In the genomic region with DNA sequence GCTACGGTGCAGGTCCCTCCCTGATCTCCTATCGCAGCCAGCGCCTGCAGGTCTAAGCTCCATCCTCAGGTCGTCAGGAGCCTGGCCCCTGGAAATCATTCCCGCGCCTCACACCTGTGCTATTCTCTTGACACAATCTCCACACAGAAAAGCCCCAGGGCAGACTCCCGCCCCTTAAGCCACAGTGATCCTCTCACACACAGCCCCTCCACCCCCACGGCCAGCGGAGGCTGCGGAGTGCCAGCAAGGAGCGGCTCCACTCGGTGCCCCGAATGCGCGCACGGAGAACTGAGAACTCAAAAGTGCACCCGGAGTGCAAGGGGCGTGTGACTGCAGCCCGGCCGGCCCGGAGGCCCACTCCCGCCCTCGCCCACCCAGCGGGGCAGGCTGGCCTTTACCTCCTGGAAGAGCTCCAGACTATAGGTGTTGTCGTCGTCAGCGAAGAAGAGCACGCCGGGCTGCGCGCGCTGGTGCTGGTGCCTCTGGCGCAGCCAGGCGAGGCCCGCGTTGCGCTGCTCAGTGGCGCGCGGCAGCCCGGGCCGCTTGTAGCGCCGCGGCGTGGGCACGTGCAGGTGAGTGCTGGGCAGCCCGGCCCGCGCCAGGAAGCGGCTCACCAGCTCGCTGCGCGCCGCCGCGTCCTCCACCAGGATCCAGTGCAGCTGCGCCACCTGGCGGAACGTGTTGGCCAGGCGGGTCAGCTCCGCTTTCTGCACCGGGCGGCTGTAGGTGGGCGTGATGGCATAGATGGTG, we compare ENCODE assay signal across 8 cellular contexts. TPM values are rescaled to one million over a fixed set of nuclear protein-coding genes. Genes with fewer than 3 reads are reported as not detected.
A peak's percentile ranks its signal among the peaks of the same experiment; 100 is the strongest.
DNase-seq lines count a peak whose midpoint lies in the region; ATAC-seq and TF ChIP-seq lines count a peak whose summit lies in the region.

No MANE protein-coding gene starts in this region.

- H3K27me3 ChIP-seq in SU-DHL-6 (ENCODE audit: low read length): no peaks in the 10 kb centered on the region
- H3K27me3 ChIP-seq in left ventricle myocardium inferior (ENCODE audit: low read depth): peaks cover 60% of the 10 kb centered on the region

- H3K4me2 ChIP-seq in SU-DHL-6 (ENCODE audit: low read depth, low read length, poor library complexity, severe bottlenecking): peak overlapping the region; percentile 30

- no peak overlapping the region; the same call in 1 of the 2 replicates for H3K9ac ChIP-seq in SU-DHL-6 (ENCODE audit: low read length)

- peak; percentile 85 for DNase-seq in GM10248 (ENCODE audit: extremely low spot score)
- DNase-seq in HFFc6: peak; percentile 21
- peak; percentile 83 for DNase-seq in NAMALWA (ENCODE audit: low spot score)
- DNase-seq in activated naive CD8-positive, alpha-beta T cell treated with anti-CD3 and anti-CD28 coated beads, Interleukin-2, amount 50 U/mL, for 24 hours: peak; percentile 91
- peak; percentile 81 for DNase-seq in left ventricle myocardium inferior
- DNase-seq in posterior vena cava (ENCODE audit: low spot score): peak; percentile 94
- peak; percentile 92 for DNase-seq in type B pancreatic cell (ENCODE audit: extremely low spot score, unreplicated experiment)

- H3K4me3 Mint-ChIP-seq in HFFc6: peak overlapping the region; percentile 57
- H3K4me3 Mint-ChIP-seq in activated naive CD8-positive, alpha-beta T cell treated with anti-CD3 and anti-CD28 coated beads, Interleukin-2, amount 50 U/mL, for 24 hours: peak overlapping the region; percentile 71
- peak overlapping the region; percentile 88 for H3K4me3 Mint-ChIP-seq in type B pancreatic cell

- H3K4me3 ChIP-seq in SU-DHL-6 (ENCODE audit: insufficient read depth, low read length, poor library complexity, severe bottlenecking): no peak overlapping the region
- H3K4me3 ChIP-seq in left ventricle myocardium inferior: peak overlapping the region; percentile 75

- H3K36me3 ChIP-seq in SU-DHL-6 (ENCODE audit: low read length) (no peaks in the 10 kb centered on the region), left ventricle myocardium inferior (no peaks in the 10 kb centered on the region)

- H3K27me3 Mint-ChIP-seq in HFFc6 (ENCODE audit: insufficient read depth) (peaks cover 10% of the 10 kb centered on the region), type B pancreatic cell (peaks cover 90% of the 10 kb centered on the region)
- H3K27me3 Mint-ChIP-seq in activated naive CD8-positive, alpha-beta T cell treated with anti-CD3 and anti-CD28 coated beads, Interleukin-2, amount 50 U/mL, for 24 hours: peaks cover 67% of the 10 kb centered on the region

- intact Hi-C loops in left ventricle myocardium inferior (cut with micrococcal nuclease): no loop called here
- intact Hi-C loops in posterior vena cava (cut with DNase I): no loop called here

- ATAC-seq in activated naive CD8-positive, alpha-beta T cell treated with anti-CD3 and anti-CD28 coated beads, Interleukin-2, amount 50 U/mL, for 24 hours: peak; percentile 89

- H3K9me2 ChIP-seq in SU-DHL-6 (replicated peaks; ENCODE audit: insufficient read depth, low read length): no peaks in the 10 kb centered on the region

- POLR2A ChIA-PET in GM10248 (lab: Yijun Ruan, JAX): no interaction called here

- H3F3A ChIP-seq in SU-DHL-6 (ENCODE audit: insufficient read depth): no peaks in the 10 kb centered on the region

- CTCF ChIA-PET in GM10248 (lab: Yijun Ruan, JAX): interaction anchor here (0.7 to 3.8 kb wide), 50 partner anchors 10 to 817 kb away, joined by 3 to 56 read pairs (median 4); partner anchors contain the start of gene COL9A1

- no peak overlapping the region for H3K27ac ChIP-seq in SU-DHL-6 (ENCODE audit: low read depth, low read length)
- no peak overlapping the region for H3K27ac ChIP-seq in left ventricle myocardium inferior (replicated peaks)

- no peaks in the 10 kb centered on the region for H3K79me2 ChIP-seq in SU-DHL-6 (ENCODE audit: insufficient read depth, low read length)

- no peaks in the 10 kb centered on the region for H3K9me3 ChIP-seq in SU-DHL-6 (ENCODE audit: insufficient read depth, low read length)
- H3K9me3 ChIP-seq in left ventricle myocardium inferior (replicated peaks): no peaks in the 10 kb centered on the region

- H3K9me3 Mint-ChIP-seq in HFFc6 (no peaks in the 10 kb centered on the region), type B pancreatic cell (no peaks in the 10 kb centered on the region)
- no peaks in the 10 kb centered on the region for H3K9me3 Mint-ChIP-seq in activated naive CD8-positive, alpha-beta T cell treated with anti-CD3 and anti-CD28 coated beads, Interleukin-2, amount 50 U/mL, for 24 hours

- H4K20me1 ChIP-seq in SU-DHL-6 (ENCODE audit: low read depth, low read length): no peaks in the 10 kb centered on the region

- H2AFZ ChIP-seq in SU-DHL-6 (ENCODE audit: low read depth, low read length, severe bottlenecking): no peak overlapping the region

- no peaks in the 10 kb centered on the region for H3K36me3 Mint-ChIP-seq in HFFc6 (ENCODE audit: low read depth)
- H3K36me3 Mint-ChIP-seq in activated naive CD8-positive, alpha-beta T cell treated with anti-CD3 and anti-CD28 coated beads, Interleukin-2, amount 50 U/mL, for 24 hours (ENCODE audit: low read depth): no peaks in the 10 kb centered on the region
- H3K36me3 Mint-ChIP-seq in type B pancreatic cell: no peaks in the 10 kb centered on the region

- H3K27ac Mint-ChIP-seq in HFFc6: no peak overlapping the region
- H3K27ac Mint-ChIP-seq in activated naive CD8-positive, alpha-beta T cell treated with anti-CD3 and anti-CD28 coated beads, Interleukin-2, amount 50 U/mL, for 24 hours: no peak overlapping the region
- H3K27ac Mint-ChIP-seq in type B pancreatic cell: no peak overlapping the region

- TF ChIP-seq CTCF in GM10248 (IDR thresholded peaks at IDR 0.05; ENCODE audit: control extremely low read depth, extremely low read depth, low read depth, missing control alignments) (peak; percentile 97), HFFc6 (IDR thresholded peaks at IDR 0.05) (peak; percentile 91), SU-DHL-6 (IDR thresholded peaks at IDR 0.05; ENCODE audit: insufficient read depth, low read length, poor library complexity, severe bottlenecking) (peak; percentile 36), left ventricle myocardium inferior (IDR thresholded peaks at IDR 0.05; ENCODE audit: borderline replicate concordance) (peak; percentile 95), type B pancreatic cell (conservative IDR thresholded peaks at IDR 0.05) (peak; percentile 95)

- no peaks in the 10 kb centered on the region for H3K4me1 Mint-ChIP-seq in HFFc6 (ENCODE audit: low read depth)
- H3K4me1 Mint-ChIP-seq in activated naive CD8-positive, alpha-beta T cell treated with anti-CD3 and anti-CD28 coated beads, Interleukin-2, amount 50 U/mL, for 24 hours: peaks cover 14% of the 10 kb centered on the region
- H3K4me1 Mint-ChIP-seq in type B pancreatic cell (ENCODE audit: unreplicated experiment): peaks cover 5% of the 10 kb centered on the region

- peaks cover 25% of the 10 kb centered on the region for H3K4me1 ChIP-seq in left ventricle myocardium inferior

RNA-seq across cellular contexts. Expression of gene B3GAT2, which starts 1.2 kb away (rescaled TPM):
- total RNA-seq in HFFc6 (2021; fragmentation: NEBNext Ultra II Directional; extraction: Animal tissue kit (Norgen Biotek cat#: 25700)): not detected
- total RNA-seq in left ventricle myocardium inferior (not detected), posterior vena cava (under 1 TPM in 1 of 2 donors, not detected in 1; 0.05 TPM), type B pancreatic cell (ENCODE audit: low replicate concordance) (0.05 and 1.7 TPM in 2 replicates)

Comparison
In these comparisons a context has a peak if more than half of its experiments do, and no peak if none do; other contexts are left out.
1. DNase-seq: peak in every context shown above with its lines; median percentile 94 in posterior vena cava; 92 in type B pancreatic cell; 91 in activated naive CD8-positive, alpha-beta T cell treated with anti-CD3 and anti-CD28 coated beads, Interleukin-2, amount 50 U/mL, for 24 hours; 85 in GM10248; 83 in NAMALWA; 81 in left ventricle myocardium inferior; 21 in HFFc6.
2. CTCF ChIP-seq: peak in every context shown above with its lines; median percentile 97 in GM10248; 95 in left ventricle myocardium inferior; 95 in type B pancreatic cell; 91 in HFFc6; 36 in SU-DHL-6.